Comparison of ENCODE assay signal across 21 cellular contexts in the genomic region with DNA sequence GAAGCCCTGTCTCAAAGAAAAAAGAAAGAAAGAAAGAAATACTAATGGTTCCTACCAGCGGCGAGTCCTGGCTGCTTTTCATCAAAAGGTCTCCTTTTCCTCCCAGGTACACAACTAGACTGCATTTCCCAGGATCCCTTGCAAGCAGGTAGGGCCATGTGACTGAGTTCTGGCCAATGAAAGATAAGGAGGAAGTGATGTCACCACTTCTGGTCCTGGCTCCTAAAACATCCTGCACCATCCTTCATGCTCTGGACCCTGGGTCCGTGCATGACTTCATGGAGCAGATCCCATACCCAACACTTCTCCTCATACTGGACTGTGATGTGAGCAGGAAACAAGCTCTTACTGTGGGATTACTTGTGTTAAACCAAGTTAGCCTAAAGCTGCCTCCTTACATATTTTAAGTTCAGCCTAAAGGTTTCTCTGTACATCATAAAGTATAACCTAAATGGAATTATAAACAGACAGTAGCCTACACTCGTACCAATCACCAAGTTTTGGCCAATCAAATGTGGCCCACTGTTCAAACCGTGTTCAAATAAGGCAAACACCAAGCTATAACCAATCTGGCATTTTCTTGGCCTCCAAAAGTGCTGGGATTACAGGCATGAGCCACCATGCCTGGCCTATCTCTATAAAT. TPM values are rescaled to one million over a fixed set of nuclear protein-coding genes. Genes with fewer than 3 reads are reported as not detected.
A peak's percentile ranks its signal among the peaks of the same experiment; 100 is the strongest.
DNase-seq lines count a peak whose midpoint lies in the region; ATAC-seq, FAIRE-seq and TF ChIP-seq lines count a peak whose summit lies in the region.
"Had no signal": no experiment of that assay in that cellular context is flagged by ENCODE, and none has a peak within 500 bp of the region (broad histone marks: within the 10 kb centered on the region; RNA-seq: fewer than 3 reads in every experiment).

No MANE protein-coding gene starts in this region.

- no peak overlapping the region for H2BK5ac ChIP-seq in IMR-90 (ENCODE audit: low read depth, low read length, poor library complexity, severe bottlenecking)

- H3K9ac ChIP-seq in IMR-90 (ENCODE audit: low read depth, low read length), result no peak overlapping the region

- H3K18ac ChIP-seq in IMR-90 (ENCODE audit: low read depth, low read length), result no peak overlapping the region

- peak; percentile 54 for DNase-seq in DMS 273 (lab: John Stamatoyannopoulos, UW; ENCODE audit: unreplicated experiment)
- no peak for DNase-seq in DMS 273 treated with DMSO at 0.1 percent for 48 hours (lab: John Stamatoyannopoulos, UW)
- no peak for DNase-seq in IMR-90
- DNase-seq in OCI-M1 (lab: John Stamatoyannopoulos, UW), result peak; percentile 38
- DNase-seq in iPS DF 19.7 (ENCODE audit: low read depth, low spot score), result peak; percentile 57
- DNase-seq in D721Med (ENCODE audit: insufficient read length, low spot score), result no peak
- no peak for DNase-seq in mesothelial cell of epicardium (ENCODE audit: low spot score in 2 of 2, unreplicated experiment in 2 of 2)
- no peak for DNase-seq in lower lobe of right lung
- DNase-seq: activated CD4-positive, alpha-beta T cell treated with anti-CD3 and anti-CD28 coated beads, Interleukin-2, amount 10 ng/mL, durations not matched to agents 24 days and 14 days; activated T-cell treated with anti-CD3 and anti-CD28 coated beads, Interleukin-2, amount 50 U/mL, for 1 hour; EL; naive B cell; NCI-H510A; Right ventricle myocardium superior had no signal

- H3K4me3 Mint-ChIP-seq in mesothelial cell of epicardium, result no peak overlapping the region
- H3K4me3 Mint-ChIP-seq: activated CD4-positive, alpha-beta T cell treated with anti-CD3 and anti-CD28 coated beads, Interleukin-2, amount 10 ng/mL, durations not matched to agents 24 days and 14 days; activated naive CD8-positive, alpha-beta T cell; CD14-positive monocyte; naive B cell had no signal

- no peak overlapping the region for H3K23ac ChIP-seq in IMR-90 (ENCODE audit: low read depth, low read length)

- H4K8ac ChIP-seq in IMR-90 (ENCODE audit: low read depth in 2 of 2, low read length in 2 of 2), result no peak overlapping the region

- no peak for ATAC-seq in IMR-90 (ENCODE audit: low read depth)
- ATAC-seq in lower lobe of right lung, result no peak

- H3K56ac ChIP-seq in IMR-90 (ENCODE audit: extremely low read depth, insufficient read depth, low read length), result no peak overlapping the region

- no peak for TF ChIP-seq POLR2A in IMR-90 (IDR thresholded peaks at IDR 0.05; ENCODE audit: low read depth, low read length)

- WGBS in IMR-90 (ENCODE audit: extremely low coverage in 2 of 2, insufficient read length in 1 of 2), 2 experiments, result 61% methylated on average over 2 of the region's 5 CpGs; no CpG with 5 or more reads in 1 of the 2 experiments

- H2AK9ac ChIP-seq in IMR-90 (replicated peaks; ENCODE audit: low read depth, low read length, poor library complexity), result no peak overlapping the region

- no peak overlapping the region for H2BK15ac ChIP-seq in IMR-90 (ENCODE audit: low read depth, low read length)

- H3K36me3 Mint-ChIP-seq in mesothelial cell of epicardium, result no peaks in the 10 kb centered on the region
- H3K36me3 Mint-ChIP-seq: activated naive CD8-positive, alpha-beta T cell; CD14-positive monocyte had no signal

- no peak overlapping the region for H3K4ac ChIP-seq in IMR-90 (ENCODE audit: low read depth, low read length)

- no peak overlapping the region for H3K14ac ChIP-seq in IMR-90 (replicated peaks; ENCODE audit: low read depth, low read length)

- CTCF ChIA-PET in IMR-90 (lab: Yijun Ruan, JAX), result no interaction called here

- H3K27me3 ChIP-seq in IMR-90 (ENCODE audit: control insufficient read depth, insufficient read depth, low read length) (peaks cover 35% of the 10 kb centered on the region), lower lobe of right lung (ENCODE audit: low read depth) (peaks cover 10% of the 10 kb centered on the region)
- H3K27me3 ChIP-seq: breast epithelium, hepatocyte had no signal

- H4K91ac ChIP-seq in IMR-90 (ENCODE audit: insufficient read depth, low read depth, low read length), result no peak overlapping the region

- no peaks in the 10 kb centered on the region for H3K4me1 Mint-ChIP-seq in mesothelial cell of epicardium
- H3K4me1 Mint-ChIP-seq: activated CD4-positive, alpha-beta T cell treated with anti-CD3 and anti-CD28 coated beads, Interleukin-2, amount 10 ng/mL, durations not matched to agents 24 days and 14 days; CD14-positive monocyte; naive B cell had no signal

- no TSS peak for BruUV-seq in IMR-90 (replicated peaks; lab: Mats Ljungman, UMichigan)

- no peak overlapping the region for H2BK120ac ChIP-seq in IMR-90 (ENCODE audit: low read depth, low read length)

- no peak overlapping the region for H3K27ac Mint-ChIP-seq in mesothelial cell of epicardium
- H3K27ac Mint-ChIP-seq: activated CD4-positive, alpha-beta T cell treated with anti-CD3 and anti-CD28 coated beads, Interleukin-2, amount 10 ng/mL, durations not matched to agents 24 days and 14 days; activated naive CD8-positive, alpha-beta T cell had no signal

- H3K9me1 ChIP-seq in IMR-90 (ENCODE audit: insufficient read depth, low read length), result peaks cover 2% of the 10 kb centered on the region; the same call in 1 of the 2 replicates

- dilution Hi-C loops in IMR-90 (cut with HindIII; ENCODE audit: low sequenced_read_pairs, unreplicated experiment), result no loop called here

- intact Hi-C loops in IMR-90 (cut with micrococcal nuclease), result no loop called here
- intact Hi-C loops in lower lobe of right lung (cut with DNase I), result no loop called here

- H3K4me3 ChIP-seq in IMR-90 (ENCODE audit: insufficient read depth, low read depth, low read length), result no peak overlapping the region
- no peak overlapping the region for H3K4me3 ChIP-seq in lower lobe of right lung
- H3K4me3 ChIP-seq: breast epithelium, hepatocyte, prostate gland had no signal

- no peak for FAIRE-seq in D721Med (lab: Jason Lieb, UNC)
- FAIRE-seq: GM12892 had no signal

- H3K9me3 ChIP-seq in IMR-90 (ENCODE audit: control insufficient read depth, insufficient read depth, low read length) (no peaks in the 10 kb centered on the region; the same call in 1 of the 2 replicates), lower lobe of right lung (no peaks in the 10 kb centered on the region)
- H3K9me3 ChIP-seq: breast epithelium, prostate gland had no signal

- POLR2A ChIA-PET in IMR-90 (lab: Charles Lee; ENCODE audit: unreplicated experiment), result no interaction called here

- H3K27ac ChIP-seq in IMR-90 (ENCODE audit: insufficient read depth, low read length) (no peak overlapping the region), lower lobe of right lung (no peak overlapping the region)
- H3K27ac ChIP-seq: 22Rv1, breast epithelium, hepatocyte, prostate gland had no signal

- no peaks in the 10 kb centered on the region for H3K36me3 ChIP-seq in IMR-90 (ENCODE audit: control insufficient read depth, insufficient read depth, low read length)
- H3K36me3 ChIP-seq in lower lobe of right lung, result no peaks in the 10 kb centered on the region
- H3K36me3 ChIP-seq: breast epithelium, prostate gland had no signal

- TF ChIP-seq CTCF in IMR-90 (conservative IDR thresholded peaks at IDR 0.05; ENCODE audit: low read depth, low read length) (no peak), D721Med (IDR thresholded peaks at IDR 0.05; ENCODE audit: insufficient read depth, missing control alignments) (no peak), mesothelial cell of epicardium (IDR thresholded peaks at IDR 0.05; ENCODE audit: unreplicated experiment) (no peak), lower lobe of right lung (IDR thresholded peaks at IDR 0.05) (no peak)

- TF ChIP-seq RAD21 in IMR-90 (IDR thresholded peaks at IDR 0.05; ENCODE audit: low read length), result no peak

- H3K79me1 ChIP-seq in IMR-90 (ENCODE audit: low read depth in 1 of 2, low read length in 2 of 2), result no peaks in the 10 kb centered on the region

- no peak overlapping the region for H3K4me2 ChIP-seq in IMR-90 (ENCODE audit: low read depth, low read length)
- H3K4me2 ChIP-seq: hepatocyte had no signal

- in situ Hi-C loops in IMR-90 (cut with MboI; ENCODE audit: low sequenced_read_pairs), result no loop called here

- H3K9me3 Mint-ChIP-seq in mesothelial cell of epicardium, result peaks cover 7% of the 10 kb centered on the region

- H4K5ac ChIP-seq in IMR-90 (ENCODE audit: low read depth, low read length), result no peak overlapping the region

- H3K27me3 Mint-ChIP-seq in mesothelial cell of epicardium (ENCODE audit: low read depth), result peaks cover 7% of the 10 kb centered on the region
- H3K27me3 Mint-ChIP-seq: activated CD4-positive, alpha-beta T cell treated with anti-CD3 and anti-CD28 coated beads, Interleukin-2, amount 10 ng/mL, durations not matched to agents 24 days and 14 days; activated naive CD8-positive, alpha-beta T cell had no signal

- H4K20me1 ChIP-seq in IMR-90 (ENCODE audit: insufficient read depth, low read length), result no peaks in the 10 kb centered on the region

- no peak overlapping the region for H2AK5ac ChIP-seq in IMR-90 (ENCODE audit: low read depth, low read length)

- no peak overlapping the region for H2BK20ac ChIP-seq in IMR-90 (ENCODE audit: low read depth, low read length)

- H2AFZ ChIP-seq in IMR-90 (replicated peaks; ENCODE audit: low read length, poor library complexity), result peak overlapping the region; percentile 16
- H2AFZ ChIP-seq: hepatocyte had no signal

- H3K4me1 ChIP-seq in IMR-90 (ENCODE audit: control insufficient read depth, insufficient read depth, low read length) (no peaks in the 10 kb centered on the region), lower lobe of right lung (no peaks in the 10 kb centered on the region)
- H3K4me1 ChIP-seq: breast epithelium, prostate gland had no signal

TF ChIP-seq in IMR-90, 13 proteins besides CTCF, POLR2A, EP300 and RAD21 (continues in another document):
- TF ChIP-seq MXI1 (IDR thresholded peaks at IDR 0.05; ENCODE audit: borderline replicate concordance, low read depth, low read length) (no peak), RFX5 (IDR thresholded peaks at IDR 0.05; ENCODE audit: low read depth, low read length) (no peak), SMC3 (IDR thresholded peaks at IDR 0.05; ENCODE audit: low read depth, low read length) (no peak), RCOR1 (IDR thresholded peaks at IDR 0.05; ENCODE audit: insufficient replicate concordance, low read length) (no peak)
- TF ChIP-seq, protein P1, sequence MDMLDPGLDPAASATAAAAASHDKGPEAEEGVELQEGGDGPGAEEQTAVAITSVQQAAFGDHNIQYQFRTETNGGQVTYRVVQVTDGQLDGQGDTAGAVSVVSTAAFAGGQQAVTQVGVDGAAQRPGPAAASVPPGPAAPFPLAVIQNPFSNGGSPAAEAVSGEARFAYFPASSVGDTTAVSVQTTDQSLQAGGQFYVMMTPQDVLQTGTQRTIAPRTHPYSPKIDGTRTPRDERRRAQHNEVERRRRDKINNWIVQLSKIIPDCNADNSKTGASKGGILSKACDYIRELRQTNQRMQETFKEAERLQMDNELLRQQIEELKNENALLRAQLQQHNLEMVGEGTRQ (IDR thresholded peaks at IDR 0.05; ENCODE audit: low read depth, low read length), result peak; percentile 69

RNA-seq across cellular contexts. Expression of a gene that starts 30.2 kb away (rescaled TPM):
- total RNA-seq in IMR-90 (2012; rRNA removed) (32.3 and 41.9 TPM in 2 replicates), mesothelial cell of epicardium (70.8 to 77.0 TPM (median 73.1 TPM) in 3 replicates), lower lobe of right lung (46.8 TPM)
- 44.4 and 50.1 TPM in 2 replicates for polyA plus RNA-seq in IMR-90 (2012; rRNA removed)
- polyA plus RNA-seq in IMR-90 (2012; cell fraction: cytosol; rRNA removed), result 15.5 and 26.8 TPM in 2 replicates
- 41.3 and 67.9 TPM in 2 replicates for polyA plus RNA-seq in IMR-90 (2012; cell fraction: nucleus; rRNA removed; ENCODE audit: low replicate concordance)

Comparison
In these comparisons a context has a peak if more than half of its experiments do, and no peak if none do; other contexts are left out.
1. DNase-seq: peak in DMS 273 (single experiment), OCI-M1 (single experiment) and iPS DF 19.7 (single experiment); none in DMS 273 treated with DMSO at 0.1 percent for 48 hours (single experiment), IMR-90 (single experiment), D721Med (single experiment), mesothelial cell of epicardium (0 of 2) and lower lobe of right lung (single experiment).